Comparison of ENCODE assay signal across 9 cellular contexts in the genomic region with DNA sequence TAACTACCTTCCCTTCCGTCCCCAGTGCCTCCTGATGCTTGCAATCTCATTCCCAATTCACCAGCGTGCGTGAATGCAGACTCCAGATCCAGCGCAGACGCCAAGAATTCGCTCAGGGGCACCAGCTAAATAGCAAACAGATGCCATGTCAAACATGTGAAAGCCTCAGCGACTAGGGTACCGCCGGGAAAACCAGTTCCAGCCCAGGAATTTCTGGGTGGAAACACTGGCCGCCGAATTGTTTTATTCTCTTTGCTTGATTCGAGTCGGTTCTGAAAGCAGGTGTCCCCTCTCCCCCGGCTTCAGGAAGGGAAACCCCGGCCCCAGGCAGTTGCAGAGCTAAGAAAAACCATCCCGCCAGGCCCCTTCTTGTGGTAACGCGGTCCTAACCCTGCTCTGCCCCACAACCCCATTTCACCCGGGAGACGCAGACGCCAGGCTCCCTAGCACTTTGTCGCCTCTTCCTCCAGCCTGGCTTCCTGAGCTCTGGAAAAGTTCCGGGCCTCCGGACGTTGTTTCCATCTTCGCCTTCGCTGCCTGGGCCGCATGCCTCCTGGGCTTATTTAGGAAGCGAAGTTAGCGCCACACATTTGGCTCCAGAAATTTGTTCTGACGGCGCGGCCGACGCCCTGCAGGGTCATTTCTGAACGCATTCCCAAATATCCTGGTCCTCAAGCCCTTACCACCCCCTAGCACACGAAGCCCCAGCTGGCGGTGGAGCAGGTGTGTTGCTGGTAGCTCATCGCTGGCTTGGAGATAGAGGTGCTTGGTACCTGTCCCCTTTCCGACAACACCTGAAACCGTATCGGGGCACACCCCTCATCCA. TPM values are rescaled to one million over a fixed set of nuclear protein-coding genes. Genes with fewer than 3 reads are reported as not detected.
DNase-seq lines count a peak whose midpoint lies in the region; ATAC-seq and TF ChIP-seq lines count a peak whose summit lies in the region.
"Had no signal": no experiment of that assay in that cellular context is flagged by ENCODE, and none has a peak within 500 bp of the region (broad histone marks: within the 10 kb centered on the region; RNA-seq: fewer than 3 reads in every experiment).

No MANE protein-coding gene starts in this region.

- no peaks in the 10 kb centered on the region for H3K9me3 ChIP-seq in subcutaneous abdominal adipose tissue (ENCODE audit: control insufficient read depth in 5 of 5, low read length in 5 of 5)

- TF ChIP-seq CTCF in astrocyte of the spinal cord (IDR thresholded peaks at IDR 0.05; ENCODE audit: low read depth, low read length) = no peak

- in situ Hi-C loops in astrocyte of the spinal cord (cut with HindIII; ENCODE audit: low sequenced_read_pairs) = no loop called here

- H3K4me3 ChIP-seq in astrocyte of the spinal cord (ENCODE audit: low read depth, low read length) (peak overlapping the region; percentile 30), subcutaneous abdominal adipose tissue (ENCODE audit: low read depth in 1 of 5, low read length in 5 of 5) (peak overlapping the region; percentile 60 to 78 (median 63))

- no peaks in the 10 kb centered on the region for H3K36me3 ChIP-seq in subcutaneous abdominal adipose tissue (ENCODE audit: control insufficient read depth in 5 of 5, insufficient read depth in 5 of 5, low read length in 5 of 5)

- H3K36me3 Mint-ChIP-seq in activated CD4-positive, alpha-beta T cell treated with anti-CD3 and anti-CD28 coated beads for 36 hours (ENCODE audit: low read depth) = no peaks in the 10 kb centered on the region
- H3K36me3 Mint-ChIP-seq: natural killer cell treated with Interleukin-12 subunit alpha and Interleukin-12 subunit beta and Interleukin-15 and Interleukin-18, amount 100 ng/mL, for 72 hours had no signal

- DNase-seq in activated CD4-positive, alpha-beta T cell treated with anti-CD3 and anti-CD28 coated beads for 36 hours = peak; percentile 7
- DNase-seq in activated CD4-positive, alpha-beta T cell treated with anti-CD3 and anti-CD28 coated beads for 48 hours = no peak
- DNase-seq in astrocyte of the spinal cord (ENCODE audit: low read depth, low spot score) = no peak
- DNase-seq in islet precursor cell = peak; percentile 80
- DNase-seq in OCI-M1 (lab: John Stamatoyannopoulos, UW) = no peak

- no peaks in the 10 kb centered on the region for H3K9me3 Mint-ChIP-seq in activated CD4-positive, alpha-beta T cell treated with anti-CD3 and anti-CD28 coated beads for 36 hours (ENCODE audit: low read depth)
- H3K9me3 Mint-ChIP-seq: natural killer cell treated with Interleukin-12 subunit alpha and Interleukin-12 subunit beta and Interleukin-15 and Interleukin-18, amount 100 ng/mL, for 72 hours had no signal

- H3K4me1 Mint-ChIP-seq in activated CD4-positive, alpha-beta T cell treated with anti-CD3 and anti-CD28 coated beads for 36 hours = peaks cover 8% of the 10 kb centered on the region

- peak overlapping the region in 3 of 5 donors; percentile 42 to 71 (median 70) for H3K9ac ChIP-seq in subcutaneous abdominal adipose tissue (ENCODE audit: low read length in 5 of 5)

- H3K27ac Mint-ChIP-seq in activated CD4-positive, alpha-beta T cell treated with anti-CD3 and anti-CD28 coated beads for 36 hours = no peak overlapping the region
- H3K27ac Mint-ChIP-seq: natural killer cell treated with Interleukin-12 subunit alpha and Interleukin-12 subunit beta and Interleukin-15 and Interleukin-18, amount 100 ng/mL, for 72 hours had no signal

- POLR2A ChIA-PET in activated CD4-positive, alpha-beta T cell treated with anti-CD3 and anti-CD28 coated beads for 36 hours (lab: Charles Lee) = no interaction called here

- no peak for ATAC-seq in activated CD4-positive, alpha-beta T cell treated with anti-CD3 and anti-CD28 coated beads for 36 hours
- ATAC-seq in HG02885 (IDR thresholded peaks at IDR 0.05; ENCODE audit: poor library complexity, unreplicated experiment) = no peak
- no peak for ATAC-seq in GM21526 (IDR thresholded peaks at IDR 0.05; ENCODE audit: low FRiP score, unreplicated experiment)

- peaks cover 0 to 19% (median 12%) of the 10 kb centered on the region in 5 donors for H3K27me3 ChIP-seq in subcutaneous abdominal adipose tissue (ENCODE audit: control insufficient read depth in 5 of 5, insufficient read depth in 4 of 5, low read length in 5 of 5)

- H3K4me1 ChIP-seq in subcutaneous abdominal adipose tissue (ENCODE audit: control insufficient read depth in 5 of 5, insufficient read depth in 5 of 5, low read length in 5 of 5) = peaks cover 0 to 78% (median 41%) of the 10 kb centered on the region in 5 donors

- peak overlapping the region; percentile 96 for H3K27ac ChIP-seq in subcutaneous abdominal adipose tissue (ENCODE audit: low read depth, low read length)

- H3K4me3 Mint-ChIP-seq in activated CD4-positive, alpha-beta T cell treated with anti-CD3 and anti-CD28 coated beads for 36 hours = no peak overlapping the region
- H3K4me3 Mint-ChIP-seq: natural killer cell treated with Interleukin-12 subunit alpha and Interleukin-12 subunit beta and Interleukin-15 and Interleukin-18, amount 100 ng/mL, for 72 hours had no signal

- intact Hi-C loops in activated CD4-positive, alpha-beta T cell treated with anti-CD3 and anti-CD28 coated beads for 36 hours (cut with DNase I, micrococcal nuclease) = no loop called here

- CTCF ChIA-PET in activated CD4-positive, alpha-beta T cell treated with anti-CD3 and anti-CD28 coated beads for 36 hours (lab: Charles Lee) = interaction anchor here (1.4 kb wide), 1 partner anchor 15 kb away, joined by 6 read pairs; no protein-coding TSS in a partner anchor

- peaks cover 50% of the 10 kb centered on the region for H3K27me3 Mint-ChIP-seq in activated CD4-positive, alpha-beta T cell treated with anti-CD3 and anti-CD28 coated beads for 36 hours

RNA-seq across cellular contexts. Expression of a gene that starts 0.6 kb away (rescaled TPM):
- under 1 TPM in 1 of 2 experiments, not detected in 1; 0.11 TPM for total RNA-seq in activated CD4-positive, alpha-beta T cell treated with anti-CD3 and anti-CD28 coated beads for 36 hours
- total RNA-seq: natural killer cell treated with Interleukin-12 subunit alpha and Interleukin-12 subunit beta and Interleukin-15 and Interleukin-18, amount 100 ng/mL, for 72 hours had no signal

Comparison
In these comparisons a context has a peak if more than half of its experiments do, and no peak if none do; other contexts are left out.
1. DNase-seq: peak in activated CD4-positive, alpha-beta T cell treated with anti-CD3 and anti-CD28 coated beads for 36 hours (single experiment) and islet precursor cell (single experiment); none in activated CD4-positive, alpha-beta T cell treated with anti-CD3 and anti-CD28 coated beads for 48 hours (single experiment), astrocyte of the spinal cord (single experiment) and OCI-M1 (single experiment).